Comparison of ENCODE assay signal across 1 cellular context in genomic region chr6:32153252-32153834, GRCh38.
TF ChIP-seq lines count a peak whose summit lies in the region.

No MANE protein-coding gene starts in this region.

TF ChIP-seq in HepG2, 621 proteins besides CTCF, POLR2A, EP300 and RAD21 (continued from another document):
- TF ChIP-seq, protein P1, sequence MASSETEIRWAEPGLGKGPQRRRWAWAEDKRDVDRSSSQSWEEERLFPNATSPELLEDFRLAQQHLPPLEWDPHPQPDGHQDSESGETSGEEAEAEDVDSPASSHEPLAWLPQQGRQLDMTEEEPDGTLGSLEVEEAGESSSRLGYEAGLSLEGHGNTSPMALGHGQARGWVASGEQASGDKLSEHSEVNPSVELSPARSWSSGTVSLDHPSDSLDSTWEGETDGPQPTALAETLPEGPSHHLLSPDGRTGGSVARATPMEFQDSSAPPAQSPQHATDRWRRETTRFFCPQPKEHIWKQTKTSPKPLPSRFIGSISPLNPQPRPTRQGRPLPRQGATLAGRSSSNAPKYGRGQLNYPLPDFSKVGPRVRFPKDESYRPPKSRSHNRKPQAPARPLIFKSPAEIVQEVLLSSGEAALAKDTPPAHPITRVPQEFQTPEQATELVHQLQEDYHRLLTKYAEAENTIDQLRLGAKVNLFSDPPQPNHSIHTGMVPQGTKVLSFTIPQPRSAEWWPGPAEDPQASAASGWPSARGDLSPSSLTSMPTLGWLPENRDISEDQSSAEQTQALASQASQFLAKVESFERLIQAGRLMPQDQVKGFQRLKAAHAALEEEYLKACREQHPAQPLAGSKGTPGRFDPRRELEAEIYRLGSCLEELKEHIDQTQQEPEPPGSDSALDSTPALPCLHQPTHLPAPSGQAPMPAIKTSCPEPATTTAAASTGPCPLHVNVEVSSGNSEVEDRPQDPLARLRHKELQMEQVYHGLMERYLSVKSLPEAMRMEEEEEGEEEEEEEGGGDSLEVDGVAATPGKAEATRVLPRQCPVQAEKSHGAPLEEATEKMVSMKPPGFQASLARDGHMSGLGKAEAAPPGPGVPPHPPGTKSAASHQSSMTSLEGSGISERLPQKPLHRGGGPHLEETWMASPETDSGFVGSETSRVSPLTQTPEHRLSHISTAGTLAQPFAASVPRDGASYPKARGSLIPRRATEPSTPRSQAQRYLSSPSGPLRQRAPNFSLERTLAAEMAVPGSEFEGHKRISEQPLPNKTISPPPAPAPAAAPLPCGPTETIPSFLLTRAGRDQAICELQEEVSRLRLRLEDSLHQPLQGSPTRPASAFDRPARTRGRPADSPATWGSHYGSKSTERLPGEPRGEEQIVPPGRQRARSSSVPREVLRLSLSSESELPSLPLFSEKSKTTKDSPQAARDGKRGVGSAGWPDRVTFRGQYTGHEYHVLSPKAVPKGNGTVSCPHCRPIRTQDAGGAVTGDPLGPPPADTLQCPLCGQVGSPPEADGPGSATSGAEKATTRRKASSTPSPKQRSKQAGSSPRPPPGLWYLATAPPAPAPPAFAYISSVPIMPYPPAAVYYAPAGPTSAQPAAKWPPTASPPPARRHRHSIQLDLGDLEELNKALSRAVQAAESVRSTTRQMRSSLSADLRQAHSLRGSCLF (CRISPR knock-in tag; IDR thresholded peaks at IDR 0.05; ENCODE audit: borderline replicate concordance): 0 out of 2 replicates have a peak, but pooled peaks have one; percentile 24
- TF ChIP-seq, protein P2, sequence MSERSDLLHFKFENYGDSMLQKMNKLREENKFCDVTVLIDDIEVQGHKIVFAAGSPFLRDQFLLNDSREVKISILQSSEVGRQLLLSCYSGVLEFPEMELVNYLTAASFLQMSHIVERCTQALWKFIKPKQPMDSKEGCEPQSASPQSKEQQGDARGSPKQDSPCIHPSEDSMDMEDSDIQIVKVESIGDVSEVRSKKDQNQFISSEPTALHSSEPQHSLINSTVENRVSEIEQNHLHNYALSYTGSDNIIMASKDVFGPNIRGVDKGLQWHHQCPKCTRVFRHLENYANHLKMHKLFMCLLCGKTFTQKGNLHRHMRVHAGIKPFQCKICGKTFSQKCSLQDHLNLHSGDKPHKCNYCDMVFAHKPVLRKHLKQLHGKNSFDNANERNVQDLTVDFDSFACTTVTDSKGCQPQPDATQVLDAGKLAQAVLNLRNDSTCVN (CRISPR knock-in tag; IDR thresholded peaks at IDR 0.05; ENCODE audit: borderline replicate concordance): no peak
- TF ChIP-seq ZNF142 (CRISPR knock-in tag; IDR thresholded peaks at IDR 0.05) (no peak), ZNF616 (CRISPR knock-in tag; IDR thresholded peaks at IDR 0.05; ENCODE audit: low read depth) (no peak)
- TF ChIP-seq, protein P3, sequence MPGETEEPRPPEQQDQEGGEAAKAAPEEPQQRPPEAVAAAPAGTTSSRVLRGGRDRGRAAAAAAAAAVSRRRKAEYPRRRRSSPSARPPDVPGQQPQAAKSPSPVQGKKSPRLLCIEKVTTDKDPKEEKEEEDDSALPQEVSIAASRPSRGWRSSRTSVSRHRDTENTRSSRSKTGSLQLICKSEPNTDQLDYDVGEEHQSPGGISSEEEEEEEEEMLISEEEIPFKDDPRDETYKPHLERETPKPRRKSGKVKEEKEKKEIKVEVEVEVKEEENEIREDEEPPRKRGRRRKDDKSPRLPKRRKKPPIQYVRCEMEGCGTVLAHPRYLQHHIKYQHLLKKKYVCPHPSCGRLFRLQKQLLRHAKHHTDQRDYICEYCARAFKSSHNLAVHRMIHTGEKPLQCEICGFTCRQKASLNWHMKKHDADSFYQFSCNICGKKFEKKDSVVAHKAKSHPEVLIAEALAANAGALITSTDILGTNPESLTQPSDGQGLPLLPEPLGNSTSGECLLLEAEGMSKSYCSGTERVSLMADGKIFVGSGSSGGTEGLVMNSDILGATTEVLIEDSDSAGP (CRISPR knock-in tag; IDR thresholded peaks at IDR 0.05; ENCODE audit: borderline replicate concordance): no peak
